In genomic region chr15:92315595-92316211, GRCh38 we compare ENCODE assay signal across 25 cellular contexts.
"Had no signal": no experiment of that assay in that cellular context is flagged by ENCODE, and none has a peak within 500 bp of the region (broad histone marks: within the 10 kb centered on the region; RNA-seq: fewer than 3 reads in every experiment).

No MANE protein-coding gene starts in this region.

- H3K27me3 ChIP-seq: neural progenitor cell, vagina had no signal

- H3K4me3 ChIP-seq: coronary artery, neural progenitor cell, smooth muscle cell, suprapubic skin, transverse colon, vagina had no signal

- H3K27ac ChIP-seq: coronary artery, neural progenitor cell, parathyroid adenoma, suprapubic skin, transverse colon, vagina had no signal

- H3K4me1 ChIP-seq: parathyroid adenoma, suprapubic skin, transverse colon, vagina had no signal

- ATAC-seq: effector memory CD8-positive, alpha-beta T cell; left colon; naive thymus-derived CD4-positive, alpha-beta T cell; sciatic nerve; stimulated activated naive CD8-positive, alpha-beta T cell treated with anti-CD3 and anti-CD28 coated beads, Interleukin-15, amount 100 ng/mL, for 72 hours had no signal

- H3K9me3 ChIP-seq: transverse colon, vagina had no signal

- FAIRE-seq: frontal cortex had no signal

- DNase-seq: dermis blood vessel endothelial cell; effector memory CD8-positive, alpha-beta T cell; hypothalamus; immature natural killer cell; islet precursor cell; kidney glomerular epithelial cell; left colon; mesenchymal stem cell; midbrain; naive thymus-derived CD4-positive, alpha-beta T cell; stimulated activated CD4-positive, alpha-beta T cell treated with anti-CD3 and anti-CD28 coated beads, Interleukin-12 subunit alpha, Interleukin-12 subunit beta, amount 100 ng/mL, for 4 hours; stimulated activated CD4-positive, alpha-beta T cell treated with anti-CD3 and anti-CD28 coated beads, Interleukin-1b, Interleukin-23, amount 100 ng/mL, for 48 hours; stimulated activated CD4-positive, alpha-beta T cell treated with anti-CD3 and anti-CD28 coated beads, Interleukin-4, amount 100 ng/mL, for 1 hour; stimulated activated CD8-positive, alpha-beta memory T cell treated with anti-CD3 and anti-CD28 coated beads, Interleukin-4, amount 100 ng/mL, for 48 hours; stimulated activated naive CD4-positive, alpha-beta T cell; stimulated activated naive CD8-positive, alpha-beta T cell treated with anti-CD3 and anti-CD28 coated beads, Interleukin-15, amount 100 ng/mL, for 72 hours; transverse colon had no signal

- H3K36me3 ChIP-seq: neural progenitor cell, suprapubic skin, transverse colon, vagina had no signal
